ENCODE assay signal across 21 cellular contexts in genomic region chr11:46565248-46565835, GRCh38.
"Had no signal": no experiment of that assay in that cellular context is flagged by ENCODE, and none has a peak within 500 bp of the region (broad histone marks: within the 10 kb centered on the region; RNA-seq: fewer than 3 reads in every experiment).

No MANE protein-coding gene starts in this region.

- H3K4me3 ChIP-seq: esophagus muscularis mucosa, gastroesophageal sphincter, mucosa of descending colon, psoas muscle, right lobe of liver, suprapubic skin, thyroid gland, upper lobe of left lung, uterus had no signal

- H3K9me3 Mint-ChIP-seq: naive thymus-derived CD8-positive, alpha-beta T cell; stimulated activated effector memory CD8-positive, alpha-beta T cell treated with anti-CD3 and anti-CD28 coated beads, Interleukin-12 subunit alpha, Interleukin-12 subunit beta, amount 100 ng/mL, for 72 hours had no signal

- H3K36me3 ChIP-seq: esophagus muscularis mucosa, gastroesophageal sphincter, neutrophil, right lobe of liver, suprapubic skin, thyroid gland, upper lobe of left lung, uterus had no signal

- H3K36me3 Mint-ChIP-seq: naive thymus-derived CD8-positive, alpha-beta T cell; stimulated activated effector memory CD8-positive, alpha-beta T cell treated with anti-CD3 and anti-CD28 coated beads, Interleukin-12 subunit alpha, Interleukin-12 subunit beta, amount 100 ng/mL, for 72 hours had no signal

- DNase-seq: effector memory CD4-positive, alpha-beta T cell; glutamatergic neuron; kidney; left cardiac atrium; mucosa of descending colon; naive thymus-derived CD8-positive, alpha-beta T cell; psoas muscle; retina; right lobe of liver; stimulated activated CD4-positive, alpha-beta T cell treated with anti-CD3 and anti-CD28 coated beads, Interleukin-4, amount 100 ng/mL, for 1 hour; stimulated activated CD8-positive, alpha-beta memory T cell treated with anti-CD3 and anti-CD28 coated beads, Interleukin-4, amount 100 ng/mL, for 48 hours; stimulated activated naive CD8-positive, alpha-beta T cell treated with anti-CD3 and anti-CD28 coated beads, Interleukin-15, Interleukin-2, amounts not matched to agents 100 U/mL and 50 U/mL, for 24 hours; thyroid gland; uterus had no signal

- H3K9me3 ChIP-seq: esophagus muscularis mucosa, gastroesophageal sphincter, mucosa of descending colon, neutrophil, psoas muscle, right lobe of liver, suprapubic skin, thyroid gland, upper lobe of left lung, uterus had no signal

- H3K27ac ChIP-seq: esophagus muscularis mucosa, gastroesophageal sphincter, neutrophil, psoas muscle, right lobe of liver, suprapubic skin, thyroid gland, upper lobe of left lung, uterus had no signal

- ATAC-seq: gastroesophageal sphincter; mucosa of descending colon; naive thymus-derived CD8-positive, alpha-beta T cell; psoas muscle; right lobe of liver had no signal

- FAIRE-seq: endometrium, kidney had no signal

- H3K27me3 Mint-ChIP-seq: naive thymus-derived CD8-positive, alpha-beta T cell had no signal

- H3K27me3 ChIP-seq: esophagus muscularis mucosa, gastroesophageal sphincter, neutrophil, right lobe of liver, suprapubic skin, thyroid gland, upper lobe of left lung, uterus had no signal

- H3K4me3 Mint-ChIP-seq: naive thymus-derived CD8-positive, alpha-beta T cell; stimulated activated effector memory CD8-positive, alpha-beta T cell treated with anti-CD3 and anti-CD28 coated beads, Interleukin-12 subunit alpha, Interleukin-12 subunit beta, amount 100 ng/mL, for 72 hours had no signal

- H3K27ac Mint-ChIP-seq: stimulated activated effector memory CD8-positive, alpha-beta T cell treated with anti-CD3 and anti-CD28 coated beads, Interleukin-12 subunit alpha, Interleukin-12 subunit beta, amount 100 ng/mL, for 72 hours had no signal
